35 cellular contexts compared by ENCODE assay signal in the genomic region with DNA sequence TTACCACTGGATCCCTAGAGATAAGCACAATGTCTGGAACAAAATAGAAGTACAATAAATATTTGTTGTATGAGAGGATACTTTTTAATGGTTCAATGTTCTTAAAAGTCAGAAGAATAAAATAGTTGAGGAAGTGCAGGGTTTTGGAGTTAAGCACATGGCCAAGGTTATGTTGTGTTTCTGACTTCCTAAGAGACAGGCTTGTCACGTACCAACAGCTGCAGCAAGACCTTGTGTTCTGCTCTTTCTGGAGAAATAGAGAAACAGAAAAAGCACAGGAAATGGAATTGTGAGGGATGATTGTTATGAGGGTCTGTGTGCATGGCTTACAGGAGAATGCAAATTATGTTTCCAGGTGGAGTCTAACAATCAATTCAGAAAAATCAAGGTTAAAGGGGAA. TPM values are rescaled to one million over a fixed set of nuclear protein-coding genes. Genes with fewer than 3 reads are reported as not detected.
"Had no signal": no experiment of that assay in that cellular context is flagged by ENCODE, and none has a peak within 500 bp of the region (broad histone marks: within the 10 kb centered on the region; RNA-seq: fewer than 3 reads in every experiment).

No MANE protein-coding gene starts in this region.

- H3K4me1 ChIP-seq: adrenal gland, ascending aorta had no signal

- DNase-seq: activated B cell treated with CpG ODN at 0.5 μM for 24 hours; activated CD4-positive, alpha-beta memory T cell treated with anti-CD3 and anti-CD28 coated beads for 36 hours; activated CD4-positive, alpha-beta T cell treated with anti-CD3 and anti-CD28 coated beads for 4 hours; activated CD4-positive, alpha-beta T cell treated with anti-CD3 and anti-CD28 coated beads, Interleukin-2, amount 10 ng/mL, durations not matched to agents 24 days and 14 days; activated CD4-positive, alpha-beta T cell treated with anti-CD3 and anti-CD28 coated beads, Interleukin-2, amount 50 U/mL, for 1 hour; activated CD4-positive, alpha-beta T cell treated with anti-CD3 and anti-CD28 coated beads, Interleukin-2, amount 50 U/mL, for 4 hours; activated CD4-positive, CD25-positive, alpha-beta regulatory T cell treated with anti-CD3 and anti-CD28 coated beads, Interleukin-2, amount 50 U/mL, for 72 hours; activated CD8-positive, alpha-beta memory T cell treated with anti-CD3 and anti-CD28 coated beads, Interleukin-2, amount 50 U/mL, for 4 hours; activated CD8-positive, alpha-beta T cell treated with anti-CD3 and anti-CD28 coated beads for 36 hours; activated effector memory CD4-positive, alpha-beta T cell treated with anti-CD3 and anti-CD28 coated beads, Interleukin-2, amount 50 U/mL, for 16 hours; activated gamma-delta T cell treated with Interleukin-2 at 50 U/mL for 16 hours; activated naive CD4-positive, alpha-beta T cell; activated naive CD4-positive, alpha-beta T cell treated with anti-CD3 and anti-CD28 coated beads for 36 hours; activated naive CD4-positive, alpha-beta T cell treated with anti-CD3 and anti-CD28 coated beads, Interleukin-2, amount 50 U/mL, for 16 hours; activated naive CD8-positive, alpha-beta T cell treated with anti-CD3 and anti-CD28 coated beads for 36 hours; activated T-cell treated with anti-CD3 and anti-CD28 coated beads for 4 hours; activated T-cell treated with anti-CD3 and anti-CD28 coated beads, Interleukin-2, amount 50 U/mL, for 1 hour; activated T-cell treated with anti-CD3 and anti-CD28 coated beads, Interleukin-2, amount 50 U/mL, for 4 hours; activated T-cell treated with anti-CD3 and anti-CD28 coated beads, Interleukin-2, amount 50 U/mL, for 72 hours; adrenal gland; amniotic stem cell; anterior cingulate cortex; caudate nucleus; cerebellar nuclear complex; T-helper 1 cell; T-helper 2 cell; T-helper 9 cell had no signal

- H3K27me3 ChIP-seq: adrenal gland, ascending aorta had no signal

- H3K36me3 ChIP-seq: adrenal gland, ascending aorta, cardiac muscle cell had no signal

- H3K9me3 ChIP-seq: adrenal gland, ascending aorta had no signal

- H3K4me3 ChIP-seq: adrenal gland, ascending aorta, cardiac muscle cell had no signal

- H3K27ac ChIP-seq: adrenal gland, ascending aorta, cardiac muscle cell, VCaP had no signal

RNA-seq across cellular contexts. Expression of gene CARTPT, which starts 12.9 kb away (rescaled TPM):
- total RNA-seq: activated B cell treated with CpG ODN at 0.5 μM for 24 hours; activated CD4-positive, alpha-beta memory T cell treated with anti-CD3 and anti-CD28 coated beads for 36 hours; activated CD4-positive, alpha-beta T cell treated with anti-CD3 and anti-CD28 coated beads, Interleukin-2, amount 10 ng/mL, durations not matched to agents 24 days and 14 days; activated CD8-positive, alpha-beta memory T cell treated with anti-CD3 and anti-CD28 coated beads for 36 hours; activated CD8-positive, alpha-beta T cell treated with anti-CD3 and anti-CD28 coated beads for 36 hours; activated naive CD4-positive, alpha-beta T cell treated with anti-CD3 and anti-CD28 coated beads for 36 hours; activated naive CD4-positive, alpha-beta T cell treated with anti-CD3 and anti-CD28 coated beads, Interleukin-2, amount 50 U/mL, for 72 hours; activated naive CD8-positive, alpha-beta T cell treated with anti-CD3 and anti-CD28 coated beads for 36 hours; activated T-cell treated with anti-CD3 and anti-CD28 coated beads, Interleukin-2, amount 50 U/mL, for 4 hours; activated T-cell treated with anti-CD3 and anti-CD28 coated beads, Interleukin-2, amount 50 U/mL, for 72 hours; activated T-helper 1 cell treated with anti-CD3 and anti-CD28 coated beads, Interleukin-12 subunit alpha, Interleukin-12 subunit beta, Interleukin-2, Interleukin-4 antibody, amounts not matched to agents 30 ng/mL and 10 ng/mL and 1 ng/mL, durations not matched to agents 14 hours and 24 hours and 36 hours; activated T-helper 17 cell treated with anti-CD3 and anti-CD28 coated beads, Interleukin-2, amount 50 U/mL, for 72 hours; bronchial epithelial cell; cardiac muscle cell had no signal
- polyA plus RNA-seq: cardiac muscle cell had no signal
